ENCODE assay signal across 18 cellular contexts in genomic region chr6:16729744-16730143, GRCh38. TPM values are rescaled to one million over a fixed set of nuclear protein-coding genes. Genes with fewer than 3 reads are reported as not detected.
DNase-seq lines count a peak whose midpoint lies in the region; ATAC-seq and TF ChIP-seq lines count a peak whose summit lies in the region.
"Had no signal": no experiment of that assay in that cellular context is flagged by ENCODE, and none has a peak within 500 bp of the region (broad histone marks: within the 10 kb centered on the region; RNA-seq: fewer than 3 reads in every experiment).

No MANE protein-coding gene starts in this region.

- no peaks in the 10 kb centered on the region for H3K36me3 ChIP-seq in Caco-2 (ENCODE audit: control insufficient read depth, insufficient read depth, low read length)
- peaks cover 0 to 6% of the 10 kb centered on the region in 2 experiments for H3K36me3 ChIP-seq in mesenchymal stem cell (ENCODE audit: control insufficient read depth in 1 of 2, insufficient read depth in 2 of 2, low read depth in 1 of 2, low read length in 2 of 2)
- H3K36me3 ChIP-seq: SJCRH30 had no signal

- peak overlapping the region in 1 of 2 experiments; percentile 41 for H3K18ac ChIP-seq in mesenchymal stem cell (ENCODE audit: low read depth in 1 of 2, low read length in 2 of 2)

- peaks cover 24% of the 10 kb centered on the region for H3K79me1 ChIP-seq in mesenchymal stem cell (replicated peaks; ENCODE audit: low read length, poor library complexity, severe bottlenecking)

- peaks cover 10% of the 10 kb centered on the region for H3K36me3 Mint-ChIP-seq in activated CD4-positive, alpha-beta T cell treated with anti-CD3 and anti-CD28 coated beads for 36 hours (ENCODE audit: low read depth)
- H3K36me3 Mint-ChIP-seq in Caco-2 (ENCODE audit: insufficient read depth, unreplicated experiment) = no peaks in the 10 kb centered on the region
- H3K36me3 Mint-ChIP-seq in activated CD4-positive, alpha-beta memory T cell treated with anti-CD3 and anti-CD28 coated beads, Interleukin-2, amount 10 ng/mL, durations not matched to agents 7 days and 5 days (ENCODE audit: low read depth) = peaks cover 48% of the 10 kb centered on the region
- H3K36me3 Mint-ChIP-seq: IgD-negative memory B cell, WTC11 had no signal

- no peak overlapping the region for H2AK5ac ChIP-seq in mesenchymal stem cell (ENCODE audit: low read length, severe bottlenecking)

- no peaks in the 10 kb centered on the region for H3K27me3 Mint-ChIP-seq in activated CD4-positive, alpha-beta T cell treated with anti-CD3 and anti-CD28 coated beads for 36 hours
- no peaks in the 10 kb centered on the region for H3K27me3 Mint-ChIP-seq in Caco-2 (ENCODE audit: insufficient read depth, unreplicated experiment)
- H3K27me3 Mint-ChIP-seq in activated CD4-positive, alpha-beta memory T cell treated with anti-CD3 and anti-CD28 coated beads, Interleukin-2, amount 10 ng/mL, durations not matched to agents 7 days and 5 days = no peaks in the 10 kb centered on the region
- H3K27me3 Mint-ChIP-seq: IgD-negative memory B cell, memory B cell had no signal

- H3K4me3 ChIP-seq in Caco-2 (ENCODE audit: low read depth, low read length) (no peak overlapping the region), mesenchymal stem cell (ENCODE audit: insufficient read depth in 1 of 2, low read depth in 1 of 2, low read length in 2 of 2) (no peak overlapping the region)
- H3K4me3 ChIP-seq: GM23248, SJCRH30 had no signal

- H3K4me3 Mint-ChIP-seq in activated CD4-positive, alpha-beta T cell treated with anti-CD3 and anti-CD28 coated beads for 36 hours = no peak overlapping the region
- peak overlapping the region; percentile 48 for H3K4me3 Mint-ChIP-seq in Caco-2 (ENCODE audit: unreplicated experiment)
- H3K4me3 Mint-ChIP-seq in activated CD4-positive, alpha-beta memory T cell treated with anti-CD3 and anti-CD28 coated beads, Interleukin-2, amount 10 ng/mL, durations not matched to agents 7 days and 5 days = peak overlapping the region; percentile 50
- H3K4me3 Mint-ChIP-seq: memory B cell, WTC11 had no signal

- H2BK5ac ChIP-seq in mesenchymal stem cell (ENCODE audit: low read depth, low read length, poor library complexity, severe bottlenecking) = no peak overlapping the region

- H2BK12ac ChIP-seq in mesenchymal stem cell (ENCODE audit: low read length in 2 of 2) = peak overlapping the region in 1 of 2 experiments; percentile 92

- BruUV-seq in Caco-2 (replicated peaks; lab: Mats Ljungman, UMichigan) = no TSS peak

- TF ChIP-seq CTCF in Caco-2 (IDR thresholded peaks at IDR 0.05; ENCODE audit: insufficient read depth in 1 of 2, low read depth in 1 of 2, low read length in 1 of 2, severe bottlenecking in 1 of 2, unreplicated experiment in 1 of 2) = no peak

- peaks cover 34% of the 10 kb centered on the region for H3K4me1 ChIP-seq in Caco-2
- peaks cover 14% of the 10 kb centered on the region for H3K4me1 ChIP-seq in mesenchymal stem cell (ENCODE audit: control insufficient read depth, insufficient read depth, low read depth, low read length)

- H2BK120ac ChIP-seq in mesenchymal stem cell (ENCODE audit: low read depth, low read length) = no peak overlapping the region

- H3K4me1 Mint-ChIP-seq in activated CD4-positive, alpha-beta T cell treated with anti-CD3 and anti-CD28 coated beads for 36 hours = peaks cover 73% of the 10 kb centered on the region
- H3K4me1 Mint-ChIP-seq in Caco-2 (ENCODE audit: low read depth, unreplicated experiment) = peaks cover 37% of the 10 kb centered on the region
- H3K4me1 Mint-ChIP-seq in activated CD4-positive, alpha-beta memory T cell treated with anti-CD3 and anti-CD28 coated beads, Interleukin-2, amount 10 ng/mL, durations not matched to agents 7 days and 5 days = peaks cover 85% of the 10 kb centered on the region

- H4K8ac ChIP-seq in mesenchymal stem cell (ENCODE audit: low read length) = no peak overlapping the region

- 98% methylated on average over 8 of the region's 8 CpGs for WGBS in mesenchymal stem cell

- H3K23ac ChIP-seq in mesenchymal stem cell (ENCODE audit: low read length in 2 of 2) = no peak overlapping the region

- intact Hi-C loops in activated CD4-positive, alpha-beta T cell treated with anti-CD3 and anti-CD28 coated beads for 36 hours (cut with DNase I, micrococcal nuclease) = loop anchor here in 1 of 2 experiments (2.0 kb wide), 2 partner anchors 17 to 31 kb away; partner anchors contain the start of gene ATXN1
- intact Hi-C loops in Caco-2 (cut with micrococcal nuclease; ENCODE audit: unreplicated experiment) = loop anchor here (2.0 kb wide), 2 partner anchors 25 to 33 kb away; no protein-coding TSS in a partner anchor
- intact Hi-C loops in Right ventricle myocardium superior (cut with DNase I) = no loop called here

- no peak for DNase-seq in activated CD4-positive, alpha-beta T cell treated with anti-CD3 and anti-CD28 coated beads for 36 hours
- DNase-seq in activated CD4-positive, alpha-beta T cell treated with anti-CD3 and anti-CD28 coated beads for 4 hours = no peak
- no peak for DNase-seq in Caco-2
- no peak for DNase-seq in activated CD4-positive, alpha-beta memory T cell treated with anti-CD3 and anti-CD28 coated beads, Interleukin-2, amount 10 ng/mL, durations not matched to agents 7 days and 5 days
- no peak for DNase-seq in mesenchymal stem cell
- no peak for DNase-seq in Right ventricle myocardium superior
- DNase-seq in NCI-H82 treated with DMSO at 0.1 percent for 48 hours (lab: John Stamatoyannopoulos, UW; ENCODE audit: unreplicated experiment) = no peak
- DNase-seq in activated CD4-positive, CD25-positive, alpha-beta regulatory T cell (lab: John Stamatoyannopoulos, UW) = no peak
- DNase-seq: activated gamma-delta T cell, glutamatergic neuron, right cardiac atrium, SJCRH30, T-helper 9 cell had no signal

- POLR2A ChIA-PET in activated CD4-positive, alpha-beta T cell treated with anti-CD3 and anti-CD28 coated beads for 36 hours (lab: Charles Lee) = interaction anchor here (0.8 kb wide), 1 partner anchor 16 kb away, joined by 3 read pairs; no protein-coding TSS in a partner anchor
- POLR2A ChIA-PET in Caco-2 (lab: Charles Lee) = no interaction called here
- POLR2A ChIA-PET in activated CD4-positive, alpha-beta memory T cell treated with anti-CD3 and anti-CD28 coated beads, Interleukin-2, amount 10 ng/mL, durations not matched to agents 7 days and 5 days (lab: Charles Lee) = interaction anchor here (0.8 to 7.2 kb wide), 10 partner anchors 10 to 316 kb away, joined by 3 to 94 read pairs (median 7); partner anchors contain the start of gene ATXN1

- H3K27ac Mint-ChIP-seq in activated CD4-positive, alpha-beta T cell treated with anti-CD3 and anti-CD28 coated beads for 36 hours = peak overlapping the region; percentile 59
- H3K27ac Mint-ChIP-seq in Caco-2 (ENCODE audit: unreplicated experiment) = no peak overlapping the region
- peak overlapping the region; percentile 86 for H3K27ac Mint-ChIP-seq in activated CD4-positive, alpha-beta memory T cell treated with anti-CD3 and anti-CD28 coated beads, Interleukin-2, amount 10 ng/mL, durations not matched to agents 7 days and 5 days
- H3K27ac Mint-ChIP-seq: IgD-negative memory B cell, memory B cell, WTC11 had no signal

- H3K27me3 ChIP-seq in Caco-2 (replicated peaks; ENCODE audit: control insufficient read depth, insufficient read depth, low read length) = no peaks in the 10 kb centered on the region
- no peaks in the 10 kb centered on the region for H3K27me3 ChIP-seq in mesenchymal stem cell (ENCODE audit: control insufficient read depth in 1 of 2, insufficient read depth in 1 of 2, low read length in 2 of 2)
- H3K27me3 ChIP-seq: SJCRH30 had no signal

- peak overlapping the region; percentile 69 for H3K27ac ChIP-seq in mesenchymal stem cell (ENCODE audit: low read length, poor library complexity, severe bottlenecking)
- H3K27ac ChIP-seq: C4-2B, SJCRH30 had no signal

- H2AFZ ChIP-seq in mesenchymal stem cell (ENCODE audit: low read depth, low read length) = no peak overlapping the region
- H2AFZ ChIP-seq: GM23248 had no signal

- H3K9ac ChIP-seq in mesenchymal stem cell (ENCODE audit: low read length) = no peak overlapping the region
- H3K9ac ChIP-seq: GM23248 had no signal

- ATAC-seq in activated CD4-positive, alpha-beta T cell treated with anti-CD3 and anti-CD28 coated beads for 36 hours = no peak
- no peak for ATAC-seq in Right ventricle myocardium superior (ENCODE audit: poor library complexity)
- ATAC-seq: right cardiac atrium, WTC11 had no signal

- no peak overlapping the region for H3K4ac ChIP-seq in mesenchymal stem cell (ENCODE audit: low read depth in 1 of 2, low read length in 2 of 2)

- no peak overlapping the region for H4K91ac ChIP-seq in mesenchymal stem cell (ENCODE audit: low read length)

- H2BK15ac ChIP-seq in mesenchymal stem cell (ENCODE audit: low read depth, poor library complexity, severe bottlenecking) = no peak overlapping the region

- no peak overlapping the region for H3K4me2 ChIP-seq in mesenchymal stem cell (ENCODE audit: low read length, poor library complexity, severe bottlenecking)

- no peak overlapping the region for H3K14ac ChIP-seq in mesenchymal stem cell (ENCODE audit: low read length in 2 of 2)

- H3K9me3 ChIP-seq in Caco-2 (no peaks in the 10 kb centered on the region), mesenchymal stem cell (ENCODE audit: control insufficient read depth, low read length) (no peaks in the 10 kb centered on the region)
- H3K9me3 ChIP-seq: SJCRH30 had no signal

- CTCF ChIA-PET in activated CD4-positive, alpha-beta T cell treated with anti-CD3 and anti-CD28 coated beads for 36 hours (lab: Charles Lee) = interaction anchor here (1.1 to 1.4 kb wide), 4 partner anchors 13 to 34 kb away, joined by 3 to 5 read pairs (median 4); no protein-coding TSS in a partner anchor
- CTCF ChIA-PET in Caco-2 (lab: Charles Lee) = no interaction called here
- CTCF ChIA-PET in activated CD4-positive, alpha-beta memory T cell treated with anti-CD3 and anti-CD28 coated beads, Interleukin-2, amount 10 ng/mL, durations not matched to agents 7 days and 5 days (lab: Charles Lee) = interaction anchor here (1.1 to 3.9 kb wide), 3 partner anchors 17 to 28 kb away, joined by 3 to 18 read pairs (median 18); no protein-coding TSS in a partner anchor

- no peaks in the 10 kb centered on the region for H3K9me3 Mint-ChIP-seq in activated CD4-positive, alpha-beta T cell treated with anti-CD3 and anti-CD28 coated beads for 36 hours (ENCODE audit: low read depth)
- no peaks in the 10 kb centered on the region for H3K9me3 Mint-ChIP-seq in Caco-2 (ENCODE audit: unreplicated experiment)
- no peaks in the 10 kb centered on the region for H3K9me3 Mint-ChIP-seq in activated CD4-positive, alpha-beta memory T cell treated with anti-CD3 and anti-CD28 coated beads, Interleukin-2, amount 10 ng/mL, durations not matched to agents 7 days and 5 days
- H3K9me3 Mint-ChIP-seq: IgD-negative memory B cell, memory B cell, WTC11 had no signal

RNA-seq across cellular contexts. Expression of gene ATXN1, which starts 31.5 kb away (rescaled TPM):
- total RNA-seq in activated CD4-positive, alpha-beta T cell treated with anti-CD3 and anti-CD28 coated beads for 36 hours = 10 to 100 TPM; 19.8 to 22.8 TPM
- total RNA-seq in Caco-2 (2022) = 14.2 and 15.2 TPM in 2 replicates
- 10 to 100 TPM; 83.1 to 89.4 TPM for total RNA-seq in activated CD4-positive, alpha-beta memory T cell treated with anti-CD3 and anti-CD28 coated beads, Interleukin-2, amount 10 ng/mL, durations not matched to agents 7 days and 5 days
- polyA plus RNA-seq in mesenchymal stem cell (2013, experiment 1 of 2) = 16.8 TPM
- polyA plus RNA-seq in mesenchymal stem cell (2013, experiment 2 of 2) = 16.0 TPM
- 36.1 TPM for total RNA-seq in Right ventricle myocardium superior
